In genomic region chr19:41304706-41305483, GRCh38 we compare ENCODE assay signal across 13 cellular contexts. TPM values are rescaled to one million over a fixed set of nuclear protein-coding genes. Genes with fewer than 3 reads are reported as not detected.
DNase-seq lines count a peak whose midpoint lies in the region; ATAC-seq and TF ChIP-seq lines count a peak whose summit lies in the region.
"Had no signal": no experiment of that assay in that cellular context is flagged by ENCODE, and none has a peak within 500 bp of the region (broad histone marks: within the 10 kb centered on the region; RNA-seq: fewer than 3 reads in every experiment).

No MANE protein-coding gene starts in this region.

- peak overlapping the region; percentile 45 for H3K4me3 ChIP-seq in effector memory CD4-positive, alpha-beta T cell (ENCODE audit: insufficient read depth, low read depth, low read length, poor library complexity, severe bottlenecking)

- H3K4me1 ChIP-seq in effector memory CD4-positive, alpha-beta T cell (ENCODE audit: control insufficient read depth, insufficient read depth, low read length, poor library complexity, severe bottlenecking): peaks cover 98% of the 10 kb centered on the region

- POLR2A ChIA-PET in RWPE1 (lab: Yijun Ruan, JAX; ENCODE audit: low non-redundant PET): interaction anchor here (0.6 kb wide), 1 partner anchor 297 kb away, joined by 4 read pairs; no protein-coding TSS in a partner anchor
- POLR2A ChIA-PET in WTC11 (lab: Charles Lee): interaction anchor here (0.5 kb wide), 2 partner anchors 101 to 192 kb away, joined by 3 to 4 read pairs; no protein-coding TSS in a partner anchor

- peaks cover 40% of the 10 kb centered on the region for H3K36me3 ChIP-seq in effector memory CD4-positive, alpha-beta T cell (ENCODE audit: control insufficient read depth, insufficient read depth, low read length)

- no peak for TF ChIP-seq CTCF in RWPE1 (conservative IDR thresholded peaks at IDR 0.05; ENCODE audit: low read depth)
- no peak for TF ChIP-seq CTCF in WTC11 (IDR thresholded peaks at IDR 0.05)

- peaks cover 86% of the 10 kb centered on the region for H3K4me1 Mint-ChIP-seq in activated naive CD4-positive, alpha-beta T cell treated with anti-CD3 and anti-CD28 coated beads, Interleukin-2, amount 50 U/mL, for 24 hours
- H3K4me1 Mint-ChIP-seq in stimulated activated naive B cell treated with anti-CD40 and anti-IgM and Interleukin-4, amounts not matched to agents 10 μg/mL and 1 μg/mL and 100 μg/mL, for 72 hours: peaks cover 40 to 69% of the 10 kb centered on the region in 2 donors
- peaks cover 15% of the 10 kb centered on the region for H3K4me1 Mint-ChIP-seq in WTC11

- CTCF ChIA-PET in RWPE1 (lab: Yijun Ruan, JAX): no interaction called here
- CTCF ChIA-PET in WTC11 (lab: Charles Lee): interaction anchor here (0.8 kb wide), 1 partner anchor 101 kb away, joined by 3 read pairs; no protein-coding TSS in a partner anchor

- no peak for ATAC-seq in stimulated activated naive B cell treated with anti-CD40 and anti-IgM and Interleukin-4, amounts not matched to agents 10 μg/mL and 1 μg/mL and 100 μg/mL, for 72 hours (replicated peaks)
- ATAC-seq in WTC11: no peak
- no peak for ATAC-seq in GM21576 (IDR thresholded peaks at IDR 0.05; ENCODE audit: unreplicated experiment)

- H3K27ac Mint-ChIP-seq in activated naive CD4-positive, alpha-beta T cell treated with anti-CD3 and anti-CD28 coated beads, Interleukin-2, amount 50 U/mL, for 24 hours: peak overlapping the region; percentile 80
- H3K27ac Mint-ChIP-seq in stimulated activated naive B cell treated with anti-CD40 and anti-IgM and Interleukin-4, amounts not matched to agents 10 μg/mL and 1 μg/mL and 100 μg/mL, for 72 hours: peak overlapping the region; percentile 80
- H3K27ac Mint-ChIP-seq in WTC11: no peak overlapping the region

- no peaks in the 10 kb centered on the region for H3K9me3 Mint-ChIP-seq in activated naive CD4-positive, alpha-beta T cell treated with anti-CD3 and anti-CD28 coated beads, Interleukin-2, amount 50 U/mL, for 24 hours
- no peaks in the 10 kb centered on the region for H3K9me3 Mint-ChIP-seq in stimulated activated naive B cell treated with anti-CD40 and anti-IgM and Interleukin-4, amounts not matched to agents 10 μg/mL and 1 μg/mL and 100 μg/mL, for 72 hours
- H3K9me3 Mint-ChIP-seq in WTC11: no peaks in the 10 kb centered on the region
- H3K9me3 Mint-ChIP-seq: nephron progenitor cell had no signal

- H3K9me3 ChIP-seq in effector memory CD4-positive, alpha-beta T cell (ENCODE audit: control insufficient read depth, low read length): no peaks in the 10 kb centered on the region

- H3K4me3 Mint-ChIP-seq in activated naive CD4-positive, alpha-beta T cell treated with anti-CD3 and anti-CD28 coated beads, Interleukin-2, amount 50 U/mL, for 24 hours: peak overlapping the region; percentile 62
- H3K4me3 Mint-ChIP-seq in stimulated activated naive B cell treated with anti-CD40 and anti-IgM and Interleukin-4, amounts not matched to agents 10 μg/mL and 1 μg/mL and 100 μg/mL, for 72 hours: no peak overlapping the region
- H3K4me3 Mint-ChIP-seq in WTC11: no peak overlapping the region
- H3K4me3 Mint-ChIP-seq: nephron progenitor cell had no signal

- H3K27me3 Mint-ChIP-seq in activated naive CD4-positive, alpha-beta T cell treated with anti-CD3 and anti-CD28 coated beads, Interleukin-2, amount 50 U/mL, for 24 hours: no peaks in the 10 kb centered on the region
- no peaks in the 10 kb centered on the region for H3K27me3 Mint-ChIP-seq in stimulated activated naive B cell treated with anti-CD40 and anti-IgM and Interleukin-4, amounts not matched to agents 10 μg/mL and 1 μg/mL and 100 μg/mL, for 72 hours
- no peaks in the 10 kb centered on the region for H3K27me3 Mint-ChIP-seq in WTC11 (ENCODE audit: low read depth)

- H3K27ac ChIP-seq in RWPE1: peak overlapping the region; percentile 56
- peak overlapping the region; percentile 94 for H3K27ac ChIP-seq in effector memory CD4-positive, alpha-beta T cell (ENCODE audit: insufficient read depth, low read length, poor library complexity, severe bottlenecking)

- no peak for DNase-seq in activated naive CD4-positive, alpha-beta T cell treated with Interleukin-2 at 50 U/mL for 16 hours
- DNase-seq in RWPE1 (ENCODE audit: low spot score) (no peak), WTC11 (ENCODE audit: low spot score) (no peak), medulla oblongata (ENCODE audit: extremely low spot score) (no peak)
- no peak for DNase-seq in effector memory CD4-positive, alpha-beta T cell
- no peak for DNase-seq in stimulated activated naive B cell treated with anti-CD40 and anti-IgM and Interleukin-4, amounts not matched to agents 10 μg/mL and 1 μg/mL and 100 μg/mL, for 72 hours
- DNase-seq: DND-41; NCI-H1105 treated with DMSO at 0.1 percent for 48 hours; NCI-H2227 treated with DMSO at 0.1 percent for 48 hours; nephron progenitor cell; stimulated activated CD4-positive, alpha-beta T cell treated with anti-CD3 and anti-CD28 coated beads, Interleukin-4, amount 100 ng/mL, for 24 hours had no signal

- H3K27me3 ChIP-seq in effector memory CD4-positive, alpha-beta T cell (replicated peaks; ENCODE audit: control insufficient read depth, insufficient read depth, low read length, poor library complexity, severe bottlenecking): no peaks in the 10 kb centered on the region

- peaks cover 10% of the 10 kb centered on the region for H3K36me3 Mint-ChIP-seq in activated naive CD4-positive, alpha-beta T cell treated with anti-CD3 and anti-CD28 coated beads, Interleukin-2, amount 50 U/mL, for 24 hours
- H3K36me3 Mint-ChIP-seq in stimulated activated naive B cell treated with anti-CD40 and anti-IgM and Interleukin-4, amounts not matched to agents 10 μg/mL and 1 μg/mL and 100 μg/mL, for 72 hours: peaks cover 44 to 59% of the 10 kb centered on the region in 2 donors
- peaks cover 69% of the 10 kb centered on the region for H3K36me3 Mint-ChIP-seq in WTC11

TF ChIP-seq in WTC11, 78 proteins besides CTCF, POLR2A, EP300 and RAD21:
- TF ChIP-seq ATF3 (CRISPR knock-in tag; conservative IDR thresholded peaks at IDR 0.05): no peak
- TF ChIP-seq, protein P1, sequence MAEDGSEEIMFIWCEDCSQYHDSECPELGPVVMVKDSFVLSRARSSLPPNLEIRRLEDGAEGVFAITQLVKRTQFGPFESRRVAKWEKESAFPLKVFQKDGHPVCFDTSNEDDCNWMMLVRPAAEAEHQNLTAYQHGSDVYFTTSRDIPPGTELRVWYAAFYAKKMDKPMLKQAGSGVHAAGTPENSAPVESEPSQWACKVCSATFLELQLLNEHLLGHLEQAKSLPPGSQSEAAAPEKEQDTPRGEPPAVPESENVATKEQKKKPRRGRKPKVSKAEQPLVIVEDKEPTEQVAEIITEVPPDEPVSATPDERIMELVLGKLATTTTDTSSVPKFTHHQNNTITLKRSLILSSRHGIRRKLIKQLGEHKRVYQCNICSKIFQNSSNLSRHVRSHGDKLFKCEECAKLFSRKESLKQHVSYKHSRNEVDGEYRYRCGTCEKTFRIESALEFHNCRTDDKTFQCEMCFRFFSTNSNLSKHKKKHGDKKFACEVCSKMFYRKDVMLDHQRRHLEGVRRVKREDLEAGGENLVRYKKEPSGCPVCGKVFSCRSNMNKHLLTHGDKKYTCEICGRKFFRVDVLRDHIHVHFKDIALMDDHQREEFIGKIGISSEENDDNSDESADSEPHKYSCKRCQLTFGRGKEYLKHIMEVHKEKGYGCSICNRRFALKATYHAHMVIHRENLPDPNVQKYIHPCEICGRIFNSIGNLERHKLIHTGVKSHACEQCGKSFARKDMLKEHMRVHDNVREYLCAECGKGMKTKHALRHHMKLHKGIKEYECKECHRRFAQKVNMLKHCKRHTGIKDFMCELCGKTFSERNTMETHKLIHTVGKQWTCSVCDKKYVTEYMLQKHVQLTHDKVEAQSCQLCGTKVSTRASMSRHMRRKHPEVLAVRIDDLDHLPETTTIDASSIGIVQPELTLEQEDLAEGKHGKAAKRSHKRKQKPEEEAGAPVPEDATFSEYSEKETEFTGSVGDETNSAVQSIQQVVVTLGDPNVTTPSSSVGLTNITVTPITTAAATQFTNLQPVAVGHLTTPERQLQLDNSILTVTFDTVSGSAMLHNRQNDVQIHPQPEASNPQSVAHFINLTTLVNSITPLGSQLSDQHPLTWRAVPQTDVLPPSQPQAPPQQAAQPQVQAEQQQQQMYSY (CRISPR knock-in tag; IDR thresholded peaks at IDR 0.05): no peak

RNA-seq across cellular contexts. Expression of gene CCDC97, which starts 5.1 kb away (rescaled TPM):
- total RNA-seq in WTC11 (2021): 29.7 to 31.4 TPM (median 30.8 TPM) in 3 replicates

RNA-seq across cellular contexts. Expression of gene HNRNPUL1, which starts 40.7 kb away (rescaled TPM):
- total RNA-seq in WTC11 (2021): 246 to 282 TPM (median 257 TPM) in 3 replicates

RNA-seq across cellular contexts. Expression of gene TGFB1, which starts 48.8 kb away (rescaled TPM):
- 10.4 to 11.8 TPM (median 11.0 TPM) in 3 replicates for total RNA-seq in WTC11 (2021)

RNA-seq across cellular contexts. Expression of gene B9D2, which starts 59.1 kb away (rescaled TPM):
- 4.5 to 6.3 TPM (median 4.7 TPM) in 3 replicates for total RNA-seq in WTC11 (2021)
